7 cellular contexts compared by ENCODE assay signal in the genomic region with DNA sequence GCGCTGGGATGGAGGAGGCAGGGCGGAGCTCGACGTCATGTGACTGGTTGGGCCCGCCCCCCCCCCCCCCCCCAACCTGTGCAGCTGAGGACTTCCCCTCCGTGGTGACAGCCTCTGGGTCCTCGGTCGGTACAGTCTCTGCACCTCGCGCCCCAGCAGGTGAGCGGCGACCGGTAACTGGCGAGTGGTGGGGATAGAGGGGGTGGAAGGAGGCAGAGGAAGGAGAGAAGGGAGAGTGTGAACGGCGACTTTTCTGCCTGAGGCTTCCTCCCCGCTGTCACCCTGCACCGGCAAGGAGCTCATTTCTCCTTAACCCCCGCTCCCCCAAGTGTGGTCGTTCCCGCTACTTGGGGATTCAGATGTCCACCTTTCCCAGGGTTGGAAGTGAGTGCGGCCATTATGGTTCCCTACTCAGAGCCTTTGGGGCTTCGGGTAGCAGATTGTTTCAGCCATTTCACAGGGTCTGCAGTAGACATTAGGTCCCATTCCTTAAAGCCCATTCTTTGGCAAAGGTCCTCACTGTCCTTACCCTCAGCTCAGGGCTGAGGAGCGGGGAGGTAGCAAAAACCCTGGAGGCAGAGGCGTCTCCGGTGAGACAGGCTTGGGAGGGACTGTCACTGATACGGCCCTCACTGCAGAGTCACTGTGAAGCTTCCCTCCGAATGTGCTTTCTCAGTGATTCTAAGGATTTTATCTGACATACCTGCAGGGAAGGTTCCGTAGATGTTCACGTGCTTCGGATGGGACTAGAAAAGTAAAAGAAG. TPM values are rescaled to one million over a fixed set of nuclear protein-coding genes. Genes with fewer than 3 reads are reported as not detected.
A peak's percentile ranks its signal among the peaks of the same experiment; 100 is the strongest.
DNase-seq lines count a peak whose midpoint lies in the region; TF ChIP-seq lines count a peak whose summit lies in the region.

Gene ATP6V1A, plus strand, starts transcription at position 81 of the 764 bp plus-strand sequence. CDS start 31,719 bp downstream, outside the sequence.

- DNase-seq in GM13977 (ENCODE audit: low spot score) (peak; percentile 86), NCI-H1048 (lab: John Stamatoyannopoulos, UW) (peak; percentile 68), mesothelial cell of epicardium (ENCODE audit: low spot score in 2 of 2, unreplicated experiment in 2 of 2) (peak; percentile 27 to 66)
- DNase-seq in activated CD4-positive, alpha-beta memory T cell treated with anti-CD3 and anti-CD28 coated beads, Interleukin-2, amount 10 ng/mL, durations not matched to agents 7 days and 5 days = peak; percentile 74
- peak; percentile 73 for DNase-seq in effector CD4-positive, alpha-beta T cell
- peak; percentile 42 to 57 for DNase-seq in stimulated activated CD8-positive, alpha-beta memory T cell treated with anti-CD3 and anti-CD28 coated beads, Interleukin-15, amount 100 ng/mL, for 48 hours (ENCODE audit: low read depth in 2 of 2)

- CTCF ChIA-PET in HEK293 (lab: Yijun Ruan, JAX) = interaction anchor here (0.7 to 0.8 kb wide), 3 partner anchors 9 to 123 kb away, joined by 3 to 4 read pairs (median 3); no protein-coding TSS in a partner anchor
- CTCF ChIA-PET in activated CD4-positive, alpha-beta memory T cell treated with anti-CD3 and anti-CD28 coated beads, Interleukin-2, amount 10 ng/mL, durations not matched to agents 7 days and 5 days (lab: Charles Lee) = interaction anchor here (1.0 to 3.2 kb wide), 5 partner anchors 13 to 309 kb away, joined by 3 to 65 read pairs (median 4); partner anchors contain the start of genes GRAMD1C and USF3

- no peaks in the 10 kb centered on the region for H3K36me3 ChIP-seq in HEK293 (ENCODE audit: control insufficient read depth in 2 of 2, insufficient read depth in 1 of 2, low read length in 2 of 2)

- TF ChIP-seq CTCF in GM13977 (IDR thresholded peaks at IDR 0.05; ENCODE audit: extremely low read depth, insufficient read depth, missing control alignments) = no peak
- no peak for TF ChIP-seq CTCF in HEK293 (tag by site-specific recombination; IDR thresholded peaks at IDR 0.05)
- no peak for TF ChIP-seq CTCF in mesothelial cell of epicardium (IDR thresholded peaks at IDR 0.05; ENCODE audit: unreplicated experiment)

- H3K4me3 Mint-ChIP-seq in activated CD4-positive, alpha-beta memory T cell treated with anti-CD3 and anti-CD28 coated beads, Interleukin-2, amount 10 ng/mL, durations not matched to agents 7 days and 5 days = peak within 1 kb of the TSS; percentile 98
- H3K4me3 Mint-ChIP-seq in mesothelial cell of epicardium = peak within 1 kb of the TSS; percentile 96

- peak within 1 kb of the TSS; percentile 86 for H3K4me3 ChIP-seq in HEK293 (ENCODE audit: low read depth, low read length)

- peaks cover 16% of the 10 kb centered on the region for H3K36me3 Mint-ChIP-seq in activated CD4-positive, alpha-beta memory T cell treated with anti-CD3 and anti-CD28 coated beads, Interleukin-2, amount 10 ng/mL, durations not matched to agents 7 days and 5 days (ENCODE audit: low read depth)
- no peaks in the 10 kb centered on the region for H3K36me3 Mint-ChIP-seq in mesothelial cell of epicardium

- H3K27ac Mint-ChIP-seq in activated CD4-positive, alpha-beta memory T cell treated with anti-CD3 and anti-CD28 coated beads, Interleukin-2, amount 10 ng/mL, durations not matched to agents 7 days and 5 days = peak within 1 kb of the TSS; percentile 100
- peak within 1 kb of the TSS; percentile 100 for H3K27ac Mint-ChIP-seq in mesothelial cell of epicardium

- peaks cover 43% of the 10 kb centered on the region for H3K4me1 Mint-ChIP-seq in activated CD4-positive, alpha-beta memory T cell treated with anti-CD3 and anti-CD28 coated beads, Interleukin-2, amount 10 ng/mL, durations not matched to agents 7 days and 5 days
- peaks cover 47% of the 10 kb centered on the region for H3K4me1 Mint-ChIP-seq in mesothelial cell of epicardium

- POLR2A ChIA-PET in HEK293 (lab: Yijun Ruan, JAX) = interaction anchor here (0.6 to 1.2 kb wide), 3 partner anchors 18 to 790 kb away, joined by 4 to 5 read pairs (median 5); no protein-coding TSS in a partner anchor
- POLR2A ChIA-PET in activated CD4-positive, alpha-beta memory T cell treated with anti-CD3 and anti-CD28 coated beads, Interleukin-2, amount 10 ng/mL, durations not matched to agents 7 days and 5 days (lab: Charles Lee) = interaction anchor here (0.7 to 4.1 kb wide), 11 partner anchors 9 to 467 kb away, joined by 3 to 58 read pairs (median 5); partner anchors contain the start of genes SPICE1 and USF3

- in situ Hi-C loops in GM13977 (cut with MboI; ENCODE audit: low pct_unique_long_range_greater_than_20kb, low sequenced_read_pairs, unreplicated experiment) = no loop called here

- H3K4me1 ChIP-seq in HEK293 (ENCODE audit: control insufficient read depth, insufficient read depth, low read length) = no peaks in the 10 kb centered on the region

- H3K9me3 Mint-ChIP-seq in activated CD4-positive, alpha-beta memory T cell treated with anti-CD3 and anti-CD28 coated beads, Interleukin-2, amount 10 ng/mL, durations not matched to agents 7 days and 5 days = no peaks in the 10 kb centered on the region
- H3K9me3 Mint-ChIP-seq in mesothelial cell of epicardium = no peaks in the 10 kb centered on the region

- no peaks in the 10 kb centered on the region for H3K9me3 ChIP-seq in HEK293 (ENCODE audit: control insufficient read depth, insufficient read depth, low read depth, low read length)

- H3K27ac ChIP-seq in HEK293 (ENCODE audit: extremely low read depth, low read depth, low read length) = peak within 1 kb of the TSS; percentile 92

- H3K27me3 Mint-ChIP-seq in activated CD4-positive, alpha-beta memory T cell treated with anti-CD3 and anti-CD28 coated beads, Interleukin-2, amount 10 ng/mL, durations not matched to agents 7 days and 5 days = no peaks in the 10 kb centered on the region
- no peaks in the 10 kb centered on the region for H3K27me3 Mint-ChIP-seq in mesothelial cell of epicardium (ENCODE audit: low read depth)

TF ChIP-seq in HEK293, 187 proteins besides CTCF, POLR2A, EP300 and RAD21 (continues in another document):
- TF ChIP-seq ZBTB21 (tag by site-specific recombination; IDR thresholded peaks at IDR 0.05) = no peak
- no peak for TF ChIP-seq ZNF596 (tag by site-specific recombination; IDR thresholded peaks at IDR 0.05)
- TF ChIP-seq YY1 (tag by site-specific recombination; IDR thresholded peaks at IDR 0.05) = peak; percentile 59; the same call in 1 of the 2 replicates
- TF ChIP-seq ZNF341 (tag by site-specific recombination; IDR thresholded peaks at IDR 0.05; ENCODE audit: low read depth) = peak; percentile 69
- TF ChIP-seq GLIS2 (tag by site-specific recombination; IDR thresholded peaks at IDR 0.05) = peak; percentile 50; the same call in 1 of the 2 replicates
- no peak for TF ChIP-seq ZNF184 (tag by site-specific recombination; IDR thresholded peaks at IDR 0.05)
- TF ChIP-seq MEIS1 (CRISPR knock-in tag; IDR thresholded peaks at IDR 0.05; ENCODE audit: borderline replicate concordance) = no peak
- TF ChIP-seq ZFP37 (tag by site-specific recombination; IDR thresholded peaks at IDR 0.05) = 0 out of 2 replicates have a peak, but pooled peaks have one; percentile 33
- TF ChIP-seq ZNF157 (tag by site-specific recombination; IDR thresholded peaks at IDR 0.05) = no peak
- peak; percentile 48 for TF ChIP-seq ZNF335 (tag by site-specific recombination; conservative IDR thresholded peaks at IDR 0.05)
- TF ChIP-seq ZBTB48 (tag by site-specific recombination; IDR thresholded peaks at IDR 0.05) = 0 out of 2 replicates have a peak, but pooled peaks have one; percentile 48
- TF ChIP-seq IKZF3 (tag by site-specific recombination; IDR thresholded peaks at IDR 0.05) = peak; percentile 66
- peak; percentile 22 for TF ChIP-seq ZBTB20 (tag by site-specific recombination; IDR thresholded peaks at IDR 0.05)
- peak; percentile 44; the same call in 1 of the 2 replicates for TF ChIP-seq ZBTB17 (tag by site-specific recombination; IDR thresholded peaks at IDR 0.05)
- TF ChIP-seq, protein P1, sequence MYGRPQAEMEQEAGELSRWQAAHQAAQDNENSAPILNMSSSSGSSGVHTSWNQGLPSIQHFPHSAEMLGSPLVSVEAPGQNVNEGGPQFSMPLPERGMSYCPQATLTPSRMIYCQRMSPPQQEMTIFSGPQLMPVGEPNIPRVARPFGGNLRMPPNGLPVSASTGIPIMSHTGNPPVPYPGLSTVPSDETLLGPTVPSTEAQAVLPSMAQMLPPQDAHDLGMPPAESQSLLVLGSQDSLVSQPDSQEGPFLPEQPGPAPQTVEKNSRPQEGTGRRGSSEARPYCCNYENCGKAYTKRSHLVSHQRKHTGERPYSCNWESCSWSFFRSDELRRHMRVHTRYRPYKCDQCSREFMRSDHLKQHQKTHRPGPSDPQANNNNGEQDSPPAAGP (tag by site-specific recombination; IDR thresholded peaks at IDR 0.05) = 0 out of 2 replicates have a peak, but pooled peaks have one; percentile 26
- no peak for TF ChIP-seq ZNF843 (tag by site-specific recombination; IDR thresholded peaks at IDR 0.05)

RNA-seq across cellular contexts. Expression of gene ATP6V1A, which starts in this region (rescaled TPM):
- 10 to 100 TPM; 41.7 to 42.4 TPM for total RNA-seq in activated CD4-positive, alpha-beta memory T cell treated with anti-CD3 and anti-CD28 coated beads, Interleukin-2, amount 10 ng/mL, durations not matched to agents 7 days and 5 days
- 52.0 to 58.2 TPM (median 52.6 TPM) in 3 replicates for total RNA-seq in mesothelial cell of epicardium

Comparison
In these comparisons a context has a peak if more than half of its experiments do, and no peak if none do; other contexts are left out.
1. Peak in every context shown above with its lines: DNase-seq, H3K4me3 ChIP-seq and H3K27ac ChIP-seq.